1 cellular context compared by ENCODE assay signal in genomic region chr1:43688109-43688387, GRCh38.
A peak's percentile ranks its signal among the peaks of the same experiment; 100 is the strongest.
TF ChIP-seq lines count a peak whose summit lies in the region.

No MANE protein-coding gene starts in this region.

TF ChIP-seq in HepG2, 621 proteins besides CTCF, POLR2A, EP300 and RAD21:
- no peak for TF ChIP-seq ZNF296 (CRISPR knock-in tag; conservative IDR thresholded peaks at IDR 0.05)
- peak; percentile 71; the same call in 1 of the 2 replicates for TF ChIP-seq ZNF121 (CRISPR knock-in tag; IDR thresholded peaks at IDR 0.05)
- TF ChIP-seq ZNF441 (CRISPR knock-in tag; IDR thresholded peaks at IDR 0.05; ENCODE audit: borderline replicate concordance) = no peak
